In the genomic region with DNA sequence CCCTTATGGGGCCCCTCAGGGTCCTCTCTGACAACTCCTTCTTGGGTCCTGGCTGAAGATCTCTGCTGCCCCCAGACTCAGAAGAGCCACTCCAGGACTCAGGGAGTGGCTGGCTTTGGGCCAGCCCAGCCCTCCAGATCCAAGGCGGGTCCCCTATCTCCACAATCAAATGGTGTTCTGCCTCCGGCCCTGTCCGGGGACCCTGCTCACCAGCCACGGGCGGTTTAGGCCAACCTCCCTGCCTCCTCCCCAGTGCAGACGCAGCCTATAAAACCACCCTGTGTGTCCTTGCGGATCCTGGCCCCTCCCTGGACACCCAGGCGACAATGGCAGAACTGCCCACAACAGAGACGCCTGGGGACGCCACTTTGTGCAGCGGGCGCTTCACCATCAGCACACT, we compare ENCODE assay signal across 21 cellular contexts. TPM values are rescaled to one million over a fixed set of nuclear protein-coding genes. Genes with fewer than 3 reads are reported as not detected.
"Had no signal": no experiment of that assay in that cellular context is flagged by ENCODE, and none has a peak within 500 bp of the region (broad histone marks: within the 10 kb centered on the region; RNA-seq: fewer than 3 reads in every experiment).

A gene with protein sequence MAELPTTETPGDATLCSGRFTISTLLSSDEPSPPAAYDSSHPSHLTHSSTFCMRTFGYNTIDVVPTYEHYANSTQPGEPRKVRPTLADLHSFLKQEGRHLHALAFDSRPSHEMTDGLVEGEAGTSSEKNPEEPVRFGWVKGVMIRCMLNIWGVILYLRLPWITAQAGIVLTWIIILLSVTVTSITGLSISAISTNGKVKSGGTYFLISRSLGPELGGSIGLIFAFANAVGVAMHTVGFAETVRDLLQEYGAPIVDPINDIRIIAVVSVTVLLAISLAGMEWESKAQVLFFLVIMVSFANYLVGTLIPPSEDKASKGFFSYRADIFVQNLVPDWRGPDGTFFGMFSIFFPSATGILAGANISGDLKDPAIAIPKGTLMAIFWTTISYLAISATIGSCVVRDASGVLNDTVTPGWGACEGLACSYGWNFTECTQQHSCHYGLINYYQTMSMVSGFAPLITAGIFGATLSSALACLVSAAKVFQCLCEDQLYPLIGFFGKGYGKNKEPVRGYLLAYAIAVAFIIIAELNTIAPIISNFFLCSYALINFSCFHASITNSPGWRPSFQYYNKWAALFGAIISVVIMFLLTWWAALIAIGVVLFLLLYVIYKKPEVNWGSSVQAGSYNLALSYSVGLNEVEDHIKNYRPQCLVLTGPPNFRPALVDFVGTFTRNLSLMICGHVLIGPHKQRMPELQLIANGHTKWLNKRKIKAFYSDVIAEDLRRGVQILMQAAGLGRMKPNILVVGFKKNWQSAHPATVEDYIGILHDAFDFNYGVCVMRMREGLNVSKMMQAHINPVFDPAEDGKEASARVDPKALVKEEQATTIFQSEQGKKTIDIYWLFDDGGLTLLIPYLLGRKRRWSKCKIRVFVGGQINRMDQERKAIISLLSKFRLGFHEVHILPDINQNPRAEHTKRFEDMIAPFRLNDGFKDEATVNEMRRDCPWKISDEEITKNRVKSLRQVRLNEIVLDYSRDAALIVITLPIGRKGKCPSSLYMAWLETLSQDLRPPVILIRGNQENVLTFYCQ (plus strand): TSS at position 298 of the 400 bp plus-strand sequence. CDS start 29 bp downstream, at position 327.

- H3K4me3 ChIP-seq: lung, thyroid gland, uterus had no signal

- H3K4me3 Mint-ChIP-seq: activated CD8-positive, alpha-beta memory T cell treated with anti-CD3 and anti-CD28 coated beads, Interleukin-2, amount 10 ng/mL, durations not matched to agents 7 days and 5 days; activated naive CD8-positive, alpha-beta T cell; activated T-cell treated with anti-CD3 and anti-CD28 coated beads, Interleukin-2, amount 50 U/mL, for 4 hours; naive thymus-derived CD8-positive, alpha-beta T cell had no signal

- H3K27me3 Mint-ChIP-seq: activated naive CD8-positive, alpha-beta T cell; naive thymus-derived CD8-positive, alpha-beta T cell had no signal

- DNase-seq: activated CD4-positive, alpha-beta T cell treated with anti-CD3 and anti-CD28 coated beads, Interleukin-2, amount 50 U/mL, for 48 hours; activated CD8-positive, alpha-beta memory T cell treated with anti-CD3 and anti-CD28 coated beads, Interleukin-2, amount 10 ng/mL, durations not matched to agents 7 days and 5 days; activated effector memory CD4-positive, alpha-beta T cell treated with anti-CD3 and anti-CD28 coated beads, Interleukin-2, amount 50 U/mL, for 16 hours; activated T-cell treated with anti-CD3 and anti-CD28 coated beads, Interleukin-2, amount 50 U/mL, for 4 hours; anterior cingulate cortex; glutamatergic neuron; left cardiac atrium; naive thymus-derived CD8-positive, alpha-beta T cell; stimulated activated CD4-positive, alpha-beta T cell treated with anti-CD3 and anti-CD28 coated beads, Interleukin-4, amount 100 ng/mL, for 1 hour; stimulated activated CD8-positive, alpha-beta memory T cell treated with anti-CD3 and anti-CD28 coated beads, Interleukin-4, amount 100 ng/mL, for 48 hours; thyroid gland; uterus had no signal

- H3K9me3 Mint-ChIP-seq: activated T-cell treated with anti-CD3 and anti-CD28 coated beads, Interleukin-2, amount 50 U/mL, for 4 hours; naive thymus-derived CD8-positive, alpha-beta T cell had no signal

- H3K9me3 ChIP-seq: thyroid gland, uterus had no signal

- H3K4me1 ChIP-seq: uterus had no signal

- ATAC-seq: activated CD4-positive, CD25-positive, alpha-beta regulatory T cell treated with anti-CD3 and anti-CD28 coated beads, Interleukin-2, amount 50 U/mL, for 24 hours; activated CD8-positive, alpha-beta memory T cell treated with anti-CD3 and anti-CD28 coated beads, Interleukin-2, amount 10 ng/mL, durations not matched to agents 7 days and 5 days; activated T-cell treated with anti-CD3 and anti-CD28 coated beads, Interleukin-2, amount 50 U/mL, for 4 hours; esophagus mucosa; left cardiac atrium; naive thymus-derived CD8-positive, alpha-beta T cell had no signal

- H3K36me3 ChIP-seq: thyroid gland, uterus had no signal

- H3K27ac Mint-ChIP-seq: activated CD8-positive, alpha-beta memory T cell treated with anti-CD3 and anti-CD28 coated beads, Interleukin-2, amount 10 ng/mL, durations not matched to agents 7 days and 5 days; activated naive CD8-positive, alpha-beta T cell had no signal

- H3K27me3 ChIP-seq: thyroid gland, uterus had no signal

- H3K27ac ChIP-seq: thyroid gland, uterus had no signal

- H3K36me3 Mint-ChIP-seq: activated CD8-positive, alpha-beta memory T cell treated with anti-CD3 and anti-CD28 coated beads, Interleukin-2, amount 10 ng/mL, durations not matched to agents 7 days and 5 days; activated naive CD8-positive, alpha-beta T cell; naive thymus-derived CD8-positive, alpha-beta T cell had no signal

RNA-seq across cellular contexts. Expression of the gene that starts here (rescaled TPM):
- total RNA-seq: activated CD8-positive, alpha-beta memory T cell treated with anti-CD3 and anti-CD28 coated beads, Interleukin-2, amount 10 ng/mL, durations not matched to agents 7 days and 5 days; activated T-cell treated with anti-CD3 and anti-CD28 coated beads, Interleukin-2, amount 50 U/mL, for 4 hours; cerebellum; dermis microvascular lymphatic vessel endothelial cell; esophagus mucosa; left cardiac atrium; lung; naive thymus-derived CD8-positive, alpha-beta T cell; omental fat pad; pulmonary artery endothelial cell; T-helper 1 cell treated with Interleukin-12 subunit alpha and Interleukin-12 subunit beta and Interleukin-4 antibody, amounts not matched to agents 30 ng/mL and 1 ng/mL, for 36 hours; thyroid gland had no signal
- polyA plus RNA-seq: naive thymus-derived CD8-positive, alpha-beta T cell had no signal
